19 cellular contexts compared by ENCODE assay signal in the genomic region with DNA sequence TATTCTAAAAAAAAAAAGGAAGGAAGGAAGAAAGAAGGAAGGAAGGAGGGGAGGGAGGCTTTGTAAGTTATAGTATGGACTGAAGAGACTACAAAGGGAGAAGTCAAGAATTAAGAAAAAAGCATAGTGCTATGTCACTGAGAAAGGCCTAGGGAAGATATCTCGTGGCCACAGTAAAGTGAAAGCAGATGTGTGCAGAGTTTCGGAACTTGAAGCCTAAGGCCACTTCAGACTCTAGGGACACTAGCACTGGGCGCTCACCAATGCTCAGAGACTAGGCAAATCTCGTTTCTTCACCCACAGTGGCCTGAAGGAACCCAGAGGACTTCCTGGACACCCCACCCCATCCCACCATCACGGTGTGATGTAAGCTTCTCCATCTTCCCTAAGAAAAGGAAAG.
DNase-seq lines count a peak whose midpoint lies in the region; ATAC-seq, FAIRE-seq and TF ChIP-seq lines count a peak whose summit lies in the region.
"Had no signal": no experiment of that assay in that cellular context is flagged by ENCODE, and none has a peak within 500 bp of the region (broad histone marks: within the 10 kb centered on the region; RNA-seq: fewer than 3 reads in every experiment).

No MANE protein-coding gene starts in this region.

- H3K27me3 Mint-ChIP-seq in activated T-helper 17 cell treated with anti-CD3 and anti-CD28 coated beads, Interleukin-2, amount 50 U/mL, for 72 hours = peaks cover 4% of the 10 kb centered on the region
- H3K27me3 Mint-ChIP-seq: activated CD4-positive, alpha-beta memory T cell treated with anti-CD3 and anti-CD28 coated beads, Interleukin-2, amount 10 ng/mL, durations not matched to agents 7 days and 5 days had no signal

- H3K27ac Mint-ChIP-seq in activated T-helper 17 cell treated with anti-CD3 and anti-CD28 coated beads, Interleukin-2, amount 50 U/mL, for 72 hours = no peak overlapping the region
- H3K27ac Mint-ChIP-seq: activated CD4-positive, alpha-beta memory T cell treated with anti-CD3 and anti-CD28 coated beads, Interleukin-2, amount 10 ng/mL, durations not matched to agents 7 days and 5 days had no signal

- H3K4me3 ChIP-seq in adipocyte (ENCODE audit: low read length) = peak overlapping the region; percentile 59
- H3K4me3 ChIP-seq: ascending aorta, lung, right atrium auricular region, SJCRH30 had no signal

- no peak for TF ChIP-seq POLR2A in GM12892 (IDR thresholded peaks at IDR 0.05; ENCODE audit: low read depth, low read length)

- TF ChIP-seq CTCF in GM20000 (IDR thresholded peaks at IDR 0.05; ENCODE audit: extremely low read depth, missing control alignments) = no peak

- H3K9me3 Mint-ChIP-seq in activated T-helper 17 cell treated with anti-CD3 and anti-CD28 coated beads, Interleukin-2, amount 50 U/mL, for 72 hours = no peaks in the 10 kb centered on the region
- H3K9me3 Mint-ChIP-seq: activated CD4-positive, alpha-beta memory T cell treated with anti-CD3 and anti-CD28 coated beads, Interleukin-2, amount 10 ng/mL, durations not matched to agents 7 days and 5 days had no signal

- H3K27me3 ChIP-seq in adipocyte (replicated peaks; ENCODE audit: control insufficient read depth, insufficient read depth, low read length) = no peaks in the 10 kb centered on the region
- H3K27me3 ChIP-seq: ascending aorta, right atrium auricular region, SJCRH30 had no signal

- FAIRE-seq in GM12892 (lab: Jason Lieb, UNC) (no peak), GM19239 (lab: Jason Lieb, UNC) (no peak)
- FAIRE-seq: H1, urothelium cell line had no signal

- no peaks in the 10 kb centered on the region for H3K36me3 ChIP-seq in adipocyte (ENCODE audit: control insufficient read depth, insufficient read depth, low read length, severe bottlenecking)
- H3K36me3 ChIP-seq: ascending aorta, right atrium auricular region, SJCRH30 had no signal

- no peaks in the 10 kb centered on the region for H3K4me1 Mint-ChIP-seq in activated T-helper 17 cell treated with anti-CD3 and anti-CD28 coated beads, Interleukin-2, amount 50 U/mL, for 72 hours
- H3K4me1 Mint-ChIP-seq: activated CD4-positive, alpha-beta memory T cell treated with anti-CD3 and anti-CD28 coated beads, Interleukin-2, amount 10 ng/mL, durations not matched to agents 7 days and 5 days had no signal

- H3K9ac ChIP-seq in adipocyte (ENCODE audit: low read length) = no peak overlapping the region

- peak; percentile 15 for DNase-seq in GM04504 (ENCODE audit: low read depth)
- peak; percentile 8 for DNase-seq in GM20000 (ENCODE audit: low spot score)
- DNase-seq in adipocyte (ENCODE audit: low read depth) = peak; percentile 73
- DNase-seq in GM12892 (ENCODE audit: insufficient read length) = no peak
- no peak for DNase-seq in GM19239 (ENCODE audit: insufficient read length, low spot score)
- DNase-seq: activated CD4-positive, alpha-beta memory T cell treated with anti-CD3 and anti-CD28 coated beads, Interleukin-2, amount 10 ng/mL, durations not matched to agents 7 days and 5 days; activated effector memory CD4-positive, alpha-beta T cell treated with Interleukin-2 at 50 U/mL for 16 hours; NCI-H2081 treated with DMSO at 0.1 percent for 48 hours; SJCRH30; stimulated activated CD4-positive, alpha-beta T cell treated with anti-CD3 and anti-CD28 coated beads, Interleukin-4, amount 100 ng/mL, for 4 hours; stimulated activated naive CD4-positive, alpha-beta T cell had no signal

- H3K4me1 ChIP-seq in adipocyte (ENCODE audit: control insufficient read depth, insufficient read depth, low read length) = peaks cover 7% of the 10 kb centered on the region
- H3K4me1 ChIP-seq: ascending aorta, right atrium auricular region, SJCRH30 had no signal

- no peaks in the 10 kb centered on the region for H3K36me3 Mint-ChIP-seq in activated T-helper 17 cell treated with anti-CD3 and anti-CD28 coated beads, Interleukin-2, amount 50 U/mL, for 72 hours (ENCODE audit: low read depth)

- H3K9me3 ChIP-seq in adipocyte (ENCODE audit: control insufficient read depth, low read length) = no peaks in the 10 kb centered on the region
- H3K9me3 ChIP-seq: ascending aorta, right atrium auricular region, SJCRH30 had no signal

- ATAC-seq in HG02885 (IDR thresholded peaks at IDR 0.05; ENCODE audit: poor library complexity, unreplicated experiment) = peak; percentile 86
- ATAC-seq in HG03196 (IDR thresholded peaks at IDR 0.05; ENCODE audit: unreplicated experiment) = no peak
- no peak for ATAC-seq in activated T-helper 17 cell treated with anti-CD3 and anti-CD28 coated beads, Interleukin-2, amount 50 U/mL, for 72 hours (replicated peaks)

- no peak overlapping the region for H3K4me3 Mint-ChIP-seq in activated T-helper 17 cell treated with anti-CD3 and anti-CD28 coated beads, Interleukin-2, amount 50 U/mL, for 72 hours
- H3K4me3 Mint-ChIP-seq: activated CD4-positive, alpha-beta memory T cell treated with anti-CD3 and anti-CD28 coated beads, Interleukin-2, amount 10 ng/mL, durations not matched to agents 7 days and 5 days had no signal

Comparison
In these comparisons a context has a peak if more than half of its experiments do, and no peak if none do; other contexts are left out.
1. DNase-seq: peak in GM04504 (single experiment), GM20000 (single experiment) and adipocyte (single experiment); none in GM12892 (single experiment) and GM19239 (single experiment).